14 cellular contexts compared by ENCODE assay signal in the genomic region with DNA sequence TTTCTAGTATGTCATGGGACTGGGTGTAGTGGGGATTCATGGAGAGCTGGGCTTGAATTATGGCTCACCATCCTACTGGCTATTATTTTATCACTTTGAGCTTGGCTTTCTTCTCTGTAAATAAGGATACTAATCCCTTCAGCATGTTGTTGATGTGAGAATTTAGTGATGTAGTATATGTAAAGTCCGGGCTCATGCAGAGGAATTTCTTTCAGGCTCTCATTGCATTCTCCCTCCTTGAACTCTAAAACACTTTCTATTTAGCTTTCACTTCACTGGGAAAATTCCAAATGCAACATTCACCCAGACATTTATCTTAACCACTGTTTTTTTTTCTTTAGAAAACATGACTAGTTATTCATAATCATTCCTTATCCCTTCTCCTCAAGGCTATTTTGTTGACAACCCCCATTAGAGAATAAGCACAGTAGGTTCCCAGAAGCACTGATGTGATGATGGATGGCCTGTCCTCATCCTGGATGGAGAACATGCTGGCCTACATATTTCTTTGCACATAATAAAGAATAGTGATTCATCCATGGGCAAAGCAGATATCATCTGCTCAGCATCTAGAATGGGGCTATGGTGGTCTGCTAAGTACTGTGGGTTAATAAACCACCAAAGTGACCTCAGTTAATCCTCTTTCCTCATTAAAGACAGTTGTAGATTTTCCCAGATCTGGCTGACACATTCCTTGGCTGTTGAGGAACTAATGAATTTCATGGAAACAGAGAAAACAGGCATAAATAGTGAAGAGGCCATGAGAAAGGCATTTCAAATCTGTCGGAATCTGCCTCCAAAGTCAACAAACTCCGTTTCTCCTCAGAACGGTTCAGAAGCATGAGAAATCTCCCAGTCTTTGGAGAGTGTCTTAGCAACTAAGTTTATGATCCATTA.
DNase-seq lines count a peak whose midpoint lies in the region; ATAC-seq, FAIRE-seq and TF ChIP-seq lines count a peak whose summit lies in the region.
"Had no signal": no experiment of that assay in that cellular context is flagged by ENCODE, and none has a peak within 500 bp of the region (broad histone marks: within the 10 kb centered on the region; RNA-seq: fewer than 3 reads in every experiment).

No MANE protein-coding gene starts in this region.

- H3K4me3 ChIP-seq in thyroid gland (replicated peaks in 1 of 3): no peak overlapping the region
- H3K4me3 ChIP-seq: prostate gland had no signal

- intact Hi-C loops in thyroid gland (cut with DNase I): no loop called here

- no peak for ATAC-seq in GM18511 (IDR thresholded peaks at IDR 0.05; ENCODE audit: unreplicated experiment)

- 53 to 56% methylated on average over 4 of the region's 4 CpGs for WGBS in thyroid gland, 2 donors

- H3K9me3 ChIP-seq in thyroid gland: no peaks in the 10 kb centered on the region
- H3K9me3 ChIP-seq: prostate gland had no signal

- DNase-seq in NCI-H226 (peak; percentile 88), fibroblast of gingiva (ENCODE audit: low read depth) (peak; percentile 62), mesothelial cell of epicardium (ENCODE audit: low spot score in 2 of 2, unreplicated experiment in 2 of 2) (no peak), thyroid gland (no peak), HTR-8/SVneo (ENCODE audit: insufficient read length, low spot score) (no peak), iPS-NIHi11 (ENCODE audit: low spot score) (no peak)
- no peak for DNase-seq in activated naive CD4-positive, alpha-beta T cell treated with anti-CD3 and anti-CD28 coated beads, Interleukin-2, amount 50 U/mL, for 16 hours
- DNase-seq: anterior cingulate cortex, HCEC 1CT, KG1, NCI-H2107 had no signal

- peak overlapping the region in 2 of 3 donors; percentile 14 to 15 for H3K27ac ChIP-seq in thyroid gland
- H3K27ac ChIP-seq: epithelial cell of prostate, prostate gland had no signal

- peaks cover 32% of the 10 kb centered on the region for H3K4me1 Mint-ChIP-seq in mesothelial cell of epicardium

- no peak for FAIRE-seq in HTR-8/SVneo (lab: Jason Lieb, UNC)

- H3K9me3 Mint-ChIP-seq in mesothelial cell of epicardium: no peaks in the 10 kb centered on the region

- peaks cover 5% of the 10 kb centered on the region for H3K27me3 Mint-ChIP-seq in mesothelial cell of epicardium (ENCODE audit: low read depth)

- no peaks in the 10 kb centered on the region for H3K27me3 ChIP-seq in thyroid gland

- no peak overlapping the region for H3K4me3 Mint-ChIP-seq in mesothelial cell of epicardium

- no peak for TF ChIP-seq POLR2A in thyroid gland (IDR thresholded peaks at IDR 0.05)

- H3K4me1 ChIP-seq in thyroid gland: peaks cover 0 to 8% of the 10 kb centered on the region in 2 donors
- H3K4me1 ChIP-seq: prostate gland had no signal

- peak overlapping the region; percentile 49 for H3K27ac Mint-ChIP-seq in mesothelial cell of epicardium

- H3K36me3 ChIP-seq in thyroid gland: no peaks in the 10 kb centered on the region
- H3K36me3 ChIP-seq: prostate gland had no signal

- no peaks in the 10 kb centered on the region for H3K36me3 Mint-ChIP-seq in mesothelial cell of epicardium

- TF ChIP-seq CTCF in mesothelial cell of epicardium (IDR thresholded peaks at IDR 0.05; ENCODE audit: unreplicated experiment) (no peak), thyroid gland (IDR thresholded peaks at IDR 0.05) (no peak)

Comparison
In these comparisons a context has a peak if more than half of its experiments do, and no peak if none do; other contexts are left out.
1. DNase-seq: peak in NCI-H226 (single experiment) and fibroblast of gingiva (single experiment); none in mesothelial cell of epicardium (0 of 2), thyroid gland (0 of 2), activated naive CD4-positive, alpha-beta T cell treated with anti-CD3 and anti-CD28 coated beads, Interleukin-2, amount 50 U/mL, for 16 hours (single experiment), HTR-8/SVneo (single experiment) and iPS-NIHi11 (single experiment).